ENCODE assay signal across 8 cellular contexts in genomic region chr13:111189064-111189505, GRCh38.
DNase-seq lines count a peak whose midpoint lies in the region.
"Not testable (repeated sequence)": the region's sequence is repeated elsewhere in the genome, so short reads cannot be mapped to it uniquely, and the experiment has no call there.

No MANE protein-coding gene starts in this region.

- DNase-seq in Kasumi-1 (lab: John Stamatoyannopoulos, UW) (peak; percentile 46 to 58), activated T-cell treated with anti-CD3 and anti-CD28 coated beads for 24 hours (ENCODE audit: low read depth) (peak; percentile 49), immature natural killer cell (peak; percentile 81 to 87 (median 83))
- DNase-seq in activated CD4-positive, alpha-beta T cell treated with anti-CD3 and anti-CD28 coated beads for 4 hours: peak; percentile 43 to 60
- peak; percentile 28 for DNase-seq in activated naive CD4-positive, alpha-beta T cell treated with anti-CD3 and anti-CD28 coated beads, Interleukin-2, amount 50 U/mL, for 16 hours
- peak; percentile 18 for DNase-seq in stimulated activated CD4-positive, alpha-beta T cell treated with anti-CD3 and anti-CD28 coated beads, Interleukin-4, amount 100 ng/mL, for 1 hour
- peak; percentile 36 to 58 for DNase-seq in stimulated activated CD8-positive, alpha-beta memory T cell treated with anti-CD3 and anti-CD28 coated beads, Interleukin-7, amount 100 ng/mL, for 4 hours (ENCODE audit: low read depth in 2 of 2)

- H3K36me3 Mint-ChIP-seq in immature natural killer cell: not testable (repeated sequence)

- peak overlapping the region; percentile 40 to 87 (median 75) for H3K4me3 Mint-ChIP-seq in immature natural killer cell

- H3K27ac ChIP-seq in BLaER1: peak overlapping the region; percentile 97

- peaks cover 37% of the 10 kb centered on the region for H3K36me3 ChIP-seq in BLaER1

- peaks cover 85% of the 10 kb centered on the region for H3K4me1 ChIP-seq in BLaER1

- peaks cover 16 to 26% (median 22%) of the 10 kb centered on the region in 3 donors for H3K27me3 Mint-ChIP-seq in immature natural killer cell (ENCODE audit: low read depth in 3 of 3)

- peaks cover 88 to 98% of the 10 kb centered on the region in 2 donors for H3K4me1 Mint-ChIP-seq in immature natural killer cell

- peaks cover 61% of the 10 kb centered on the region for H4K20me1 ChIP-seq in BLaER1

- H3K27ac Mint-ChIP-seq in immature natural killer cell: peak overlapping the region; percentile 73 to 98 (median 90)

- H3K9ac ChIP-seq in BLaER1: peak overlapping the region; percentile 61

- H3K4me3 ChIP-seq in BLaER1: peak overlapping the region; percentile 71

- not testable (repeated sequence) for H3K9me3 Mint-ChIP-seq in immature natural killer cell

- peak overlapping the region; percentile 99 for H3K4me2 ChIP-seq in BLaER1

- not testable (repeated sequence) for H3K27me3 ChIP-seq in BLaER1

- H3K9me3 ChIP-seq in BLaER1: peaks cover 41% of the 10 kb centered on the region

Comparison
In these comparisons a context has a peak if more than half of its experiments do, and no peak if none do; other contexts are left out.
1. Peak in every context shown above with its lines: DNase-seq, H3K4me3 ChIP-seq and H3K27ac ChIP-seq.
2. DNase-seq: peak in every context shown above with its lines; median percentile 83 in immature natural killer cell; 52 in Kasumi-1; 52 in activated CD4-positive, alpha-beta T cell treated with anti-CD3 and anti-CD28 coated beads for 4 hours; 49 in activated T-cell treated with anti-CD3 and anti-CD28 coated beads for 24 hours; 47 in stimulated activated CD8-positive, alpha-beta memory T cell treated with anti-CD3 and anti-CD28 coated beads, Interleukin-7, amount 100 ng/mL, for 4 hours; 28 in activated naive CD4-positive, alpha-beta T cell treated with anti-CD3 and anti-CD28 coated beads, Interleukin-2, amount 50 U/mL, for 16 hours; 18 in stimulated activated CD4-positive, alpha-beta T cell treated with anti-CD3 and anti-CD28 coated beads, Interleukin-4, amount 100 ng/mL, for 1 hour.